In the genomic region with DNA sequence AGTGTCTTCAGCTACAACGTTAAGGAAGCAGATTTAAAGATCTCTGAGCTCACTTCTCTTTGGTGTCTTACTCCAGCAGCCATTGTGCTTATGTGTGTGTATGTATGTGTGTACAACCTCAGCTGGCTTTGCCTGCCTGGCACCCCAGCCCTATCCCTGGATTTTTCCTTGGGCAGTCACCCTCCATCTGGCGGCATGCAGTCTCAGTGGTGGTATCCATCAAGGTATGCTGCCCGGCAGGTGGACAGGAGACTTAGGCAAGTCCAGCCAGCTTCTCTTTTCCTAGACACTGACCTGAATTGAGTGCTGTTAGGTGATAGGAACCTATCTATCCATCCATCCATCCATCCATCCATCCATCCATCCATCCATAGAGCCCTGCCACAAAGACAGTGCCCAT, we compare ENCODE assay signal across 1 cellular context.
TF ChIP-seq lines count a peak whose summit lies in the region.

No MANE protein-coding gene starts in this region.

TF ChIP-seq in HepG2, 621 proteins besides CTCF, POLR2A, EP300 and RAD21 (continued from another document):
- TF ChIP-seq, protein P1, sequence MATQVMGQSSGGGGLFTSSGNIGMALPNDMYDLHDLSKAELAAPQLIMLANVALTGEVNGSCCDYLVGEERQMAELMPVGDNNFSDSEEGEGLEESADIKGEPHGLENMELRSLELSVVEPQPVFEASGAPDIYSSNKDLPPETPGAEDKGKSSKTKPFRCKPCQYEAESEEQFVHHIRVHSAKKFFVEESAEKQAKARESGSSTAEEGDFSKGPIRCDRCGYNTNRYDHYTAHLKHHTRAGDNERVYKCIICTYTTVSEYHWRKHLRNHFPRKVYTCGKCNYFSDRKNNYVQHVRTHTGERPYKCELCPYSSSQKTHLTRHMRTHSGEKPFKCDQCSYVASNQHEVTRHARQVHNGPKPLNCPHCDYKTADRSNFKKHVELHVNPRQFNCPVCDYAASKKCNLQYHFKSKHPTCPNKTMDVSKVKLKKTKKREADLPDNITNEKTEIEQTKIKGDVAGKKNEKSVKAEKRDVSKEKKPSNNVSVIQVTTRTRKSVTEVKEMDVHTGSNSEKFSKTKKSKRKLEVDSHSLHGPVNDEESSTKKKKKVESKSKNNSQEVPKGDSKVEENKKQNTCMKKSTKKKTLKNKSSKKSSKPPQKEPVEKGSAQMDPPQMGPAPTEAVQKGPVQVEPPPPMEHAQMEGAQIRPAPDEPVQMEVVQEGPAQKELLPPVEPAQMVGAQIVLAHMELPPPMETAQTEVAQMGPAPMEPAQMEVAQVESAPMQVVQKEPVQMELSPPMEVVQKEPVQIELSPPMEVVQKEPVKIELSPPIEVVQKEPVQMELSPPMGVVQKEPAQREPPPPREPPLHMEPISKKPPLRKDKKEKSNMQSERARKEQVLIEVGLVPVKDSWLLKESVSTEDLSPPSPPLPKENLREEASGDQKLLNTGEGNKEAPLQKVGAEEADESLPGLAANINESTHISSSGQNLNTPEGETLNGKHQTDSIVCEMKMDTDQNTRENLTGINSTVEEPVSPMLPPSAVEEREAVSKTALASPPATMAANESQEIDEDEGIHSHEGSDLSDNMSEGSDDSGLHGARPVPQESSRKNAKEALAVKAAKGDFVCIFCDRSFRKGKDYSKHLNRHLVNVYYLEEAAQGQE (IDR thresholded peaks at IDR 0.05; ENCODE audit: borderline replicate concordance in 1 of 2, low read depth in 1 of 2, low read length in 2 of 2) = no peak
- TF ChIP-seq HHEX (CRISPR knock-in tag; IDR thresholded peaks at IDR 0.05) = no peak
- TF ChIP-seq, protein P2, sequence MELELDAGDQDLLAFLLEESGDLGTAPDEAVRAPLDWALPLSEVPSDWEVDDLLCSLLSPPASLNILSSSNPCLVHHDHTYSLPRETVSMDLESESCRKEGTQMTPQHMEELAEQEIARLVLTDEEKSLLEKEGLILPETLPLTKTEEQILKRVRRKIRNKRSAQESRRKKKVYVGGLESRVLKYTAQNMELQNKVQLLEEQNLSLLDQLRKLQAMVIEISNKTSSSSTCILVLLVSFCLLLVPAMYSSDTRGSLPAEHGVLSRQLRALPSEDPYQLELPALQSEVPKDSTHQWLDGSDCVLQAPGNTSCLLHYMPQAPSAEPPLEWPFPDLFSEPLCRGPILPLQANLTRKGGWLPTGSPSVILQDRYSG (CRISPR knock-in tag; IDR thresholded peaks at IDR 0.05) = no peak
